In the genomic region with DNA sequence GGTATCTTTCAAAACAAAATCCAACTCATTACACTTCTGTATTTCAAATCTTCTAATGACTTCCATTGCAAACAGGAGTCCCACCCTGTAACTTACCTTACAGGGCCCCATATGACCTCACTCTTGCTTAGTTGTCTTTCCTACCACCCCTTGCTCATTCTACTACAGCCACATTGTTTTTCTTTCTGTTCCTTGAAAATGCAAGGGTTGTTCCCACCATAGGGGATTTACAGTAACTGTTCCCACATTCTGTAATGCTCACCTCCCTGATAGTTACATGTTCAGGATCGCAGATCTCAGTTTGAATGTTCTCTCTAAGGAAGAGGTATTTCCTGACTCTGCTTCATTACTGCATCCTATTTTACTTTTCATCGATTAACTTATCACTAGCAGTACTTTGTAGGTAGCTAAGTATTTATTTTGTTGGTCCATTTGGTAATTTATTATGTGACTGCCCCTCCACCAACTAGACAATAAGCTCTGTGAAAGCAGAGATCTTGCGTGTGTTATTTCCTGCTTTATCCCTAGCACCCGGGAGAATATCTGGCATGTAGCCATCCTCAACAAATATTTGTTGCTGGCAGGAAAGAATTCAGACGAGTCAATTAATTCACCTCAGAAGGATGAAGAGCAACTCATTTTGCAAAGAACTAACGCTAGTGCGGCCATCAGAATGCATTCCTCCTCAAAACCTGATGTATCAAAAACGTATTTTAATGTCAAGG, we compare ENCODE assay signal across 11 cellular contexts. TPM values are rescaled to one million over a fixed set of nuclear protein-coding genes. Genes with fewer than 3 reads are reported as not detected.
DNase-seq lines count a peak whose midpoint lies in the region; ATAC-seq and TF ChIP-seq lines count a peak whose summit lies in the region.
"Had no signal": no experiment of that assay in that cellular context is flagged by ENCODE, and none has a peak within 500 bp of the region (broad histone marks: within the 10 kb centered on the region; RNA-seq: fewer than 3 reads in every experiment).

No MANE protein-coding gene starts in this region.

- 14% methylated on average over 8 of the region's 8 CpGs for WGBS in right lobe of liver (ENCODE audit: insufficient coverage, low coverage, low lambda C conversion rate, missing lambda C conversion rate)

- TF ChIP-seq CTCF in choroid plexus epithelial cell (conservative IDR thresholded peaks at IDR 0.05; ENCODE audit: low read depth, low read length) = no peak
- TF ChIP-seq CTCF in right lobe of liver (IDR thresholded peaks at IDR 0.05) = no peak

- ATAC-seq in right lobe of liver (peak; percentile 66 to 84 (median 74)), HG02678 (IDR thresholded peaks at IDR 0.05; ENCODE audit: unreplicated experiment) (no peak), GM18861 (IDR thresholded peaks at IDR 0.05; ENCODE audit: unreplicated experiment) (no peak)
- ATAC-seq: GM12878 had no signal

- H3K27ac ChIP-seq in right lobe of liver = peak overlapping the region in 2 of 3 donors; percentile 22 to 45

- TF ChIP-seq POLR2A in right lobe of liver (IDR thresholded peaks at IDR 0.05) = no peak

- DNase-seq in Daoy (ENCODE audit: low read depth) (peak; percentile 44), NCI-H2196 treated with DMSO at 0.1 percent for 48 hours (lab: John Stamatoyannopoulos, UW; ENCODE audit: unreplicated experiment) (peak; percentile 54), choroid plexus epithelial cell (ENCODE audit: low read depth) (peak; percentile 57), right lobe of liver (no peak), NOMO-1 treated with DMSO at 0.1 percent for 48 hours (lab: John Stamatoyannopoulos, UW; ENCODE audit: unreplicated experiment) (no peak), NCI-H1436 (lab: John Stamatoyannopoulos, UW) (no peak)
- DNase-seq: stimulated activated CD4-positive, alpha-beta T cell treated with anti-CD3 and anti-CD28 coated beads, Interleukin-4, amount 100 ng/mL, for 4 hours had no signal

- no peaks in the 10 kb centered on the region for H3K27me3 ChIP-seq in right lobe of liver

- H3K4me1 ChIP-seq in right lobe of liver = peaks cover 0 to 20% (median 5%) of the 10 kb centered on the region in 4 donors

- H3K36me3 ChIP-seq in right lobe of liver = no peaks in the 10 kb centered on the region

- H3K9me3 ChIP-seq in right lobe of liver = no peaks in the 10 kb centered on the region

- H3K4me3 ChIP-seq in choroid plexus epithelial cell (ENCODE audit: low read depth, low read length) = no peak overlapping the region
- H3K4me3 ChIP-seq in right lobe of liver = no peak overlapping the region
- H3K4me3 ChIP-seq: GM12878 had no signal

- intact Hi-C loops in right lobe of liver (cut with DNase I) = no loop called here

RNA-seq across cellular contexts. Expression of gene MAOB, which starts 21.4 kb away (rescaled TPM):
- total RNA-seq in Daoy (2014; rRNA removed; shearing (Covaris generic)) = 0.06 and 0.46 TPM in 2 replicates
- 100 to 1,000 TPM in 4 of 6 experiments, 10 to 100 TPM in 2; 70.0 to 253 (median 122) TPM for total RNA-seq in right lobe of liver
- total RNA-seq: activated T-helper 1 cell treated with anti-CD3 and anti-CD28 coated beads, Interleukin-12 subunit alpha, Interleukin-12 subunit beta, Interleukin-2, Interleukin-4 antibody, amounts not matched to agents 30 ng/mL and 10 ng/mL and 1 ng/mL, durations not matched to agents 14 hours and 24 hours and 36 hours had no signal

Comparison
In these comparisons a context has a peak if more than half of its experiments do, and no peak if none do; other contexts are left out.
1. DNase-seq: peak in Daoy (single experiment), NCI-H2196 treated with DMSO at 0.1 percent for 48 hours (single experiment) and choroid plexus epithelial cell (single experiment); none in right lobe of liver (0 of 3), NOMO-1 treated with DMSO at 0.1 percent for 48 hours (single experiment) and NCI-H1436 (single experiment).
2. ATAC-seq: peak in right lobe of liver (4 of 4); none in HG02678 (single experiment) and GM18861 (single experiment).
3. RNA of gene MAOB, which starts 21.4 kb away (total RNA-seq): 70.0 to 253 TPM in right lobe of liver; 0.06 to 0.46 TPM in Daoy; every median in the first group is over 10 times any median in the second.